In the genomic region with DNA sequence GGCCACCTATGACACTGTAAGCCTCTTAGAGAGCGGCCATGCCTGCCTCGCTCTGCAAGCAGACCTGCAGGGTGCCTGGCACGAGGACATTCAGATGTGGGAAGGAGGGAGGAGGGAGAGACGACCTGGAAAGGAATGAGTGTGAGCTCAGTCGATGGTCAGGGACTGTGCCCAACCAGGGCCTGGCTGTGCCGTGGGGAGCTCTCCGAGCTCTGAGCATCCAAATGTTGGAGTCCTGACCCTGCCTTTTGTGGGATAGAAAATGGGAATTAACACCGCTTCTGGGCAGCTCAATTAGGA, we compare ENCODE assay signal across 14 cellular contexts. TPM values are rescaled to one million over a fixed set of nuclear protein-coding genes. Genes with fewer than 3 reads are reported as not detected.
A peak's percentile ranks its signal among the peaks of the same experiment; 100 is the strongest.
DNase-seq lines count a peak whose midpoint lies in the region; ATAC-seq and TF ChIP-seq lines count a peak whose summit lies in the region.
"Had no signal": no experiment of that assay in that cellular context is flagged by ENCODE, and none has a peak within 500 bp of the region (broad histone marks: within the 10 kb centered on the region; RNA-seq: fewer than 3 reads in every experiment).

No MANE protein-coding gene starts in this region.

- no peaks in the 10 kb centered on the region for H3K27me3 ChIP-seq in brain microvascular endothelial cell (replicated peaks)
- H3K27me3 ChIP-seq: body of pancreas, tibial nerve had no signal

- ATAC-seq in Right ventricle myocardium inferior (no peak), GM19023 (IDR thresholded peaks at IDR 0.05; ENCODE audit: unreplicated experiment) (no peak), left lobe of liver (no peak)

- H3K4me3 ChIP-seq in brain microvascular endothelial cell (ENCODE audit: low read depth, low read length) (no peak overlapping the region), mesodermal cell (ENCODE audit: extremely low read depth, insufficient read depth, low read length, poor library complexity, severe bottlenecking) (no peak overlapping the region)
- H3K4me3 ChIP-seq: body of pancreas, tibial nerve had no signal

- H3K27ac ChIP-seq in brain microvascular endothelial cell (peak overlapping the region; percentile 65), mesodermal cell (ENCODE audit: low read depth, low read length, severe bottlenecking) (peak overlapping the region; percentile 80)
- H3K27ac ChIP-seq: body of pancreas had no signal

- 62 to 70% methylated on average over 5 to 8 of the region's 8 CpGs for WGBS in mesodermal cell (ENCODE audit: insufficient coverage in 2 of 2), 2 experiments

- TF ChIP-seq CTCF in brain microvascular endothelial cell (IDR thresholded peaks at IDR 0.05; ENCODE audit: low read depth, low read length, missing control alignments) = no peak

- H3K36me3 ChIP-seq in brain microvascular endothelial cell (replicated peaks) = peaks cover 14% of the 10 kb centered on the region
- H3K36me3 ChIP-seq in mesodermal cell (ENCODE audit: control insufficient read depth, insufficient read depth, low read length) = peaks cover 16% of the 10 kb centered on the region

- H3K9me3 ChIP-seq in mesodermal cell (ENCODE audit: control insufficient read depth, low read length) = no peaks in the 10 kb centered on the region
- H3K9me3 ChIP-seq: body of pancreas, tibial nerve had no signal

- peaks cover 17% of the 10 kb centered on the region for H3K4me1 ChIP-seq in mesodermal cell (ENCODE audit: control insufficient read depth, insufficient read depth, low read length, poor library complexity, severe bottlenecking)

- intact Hi-C loops in Right ventricle myocardium inferior (cut with DNase I) = no loop called here
- intact Hi-C loops in cardiac septum (cut with DNase I) = no loop called here

- in situ Hi-C loops in brain microvascular endothelial cell (cut with HindIII; ENCODE audit: low pct_ligation_motif_present, low sequenced_read_pairs) = no loop called here

- DNase-seq in Right ventricle myocardium inferior (ENCODE audit: missing footprints) (peak; percentile 28), cardiac septum (ENCODE audit: low spot score) (no peak), brain microvascular endothelial cell (no peak), left lobe of liver (ENCODE audit: low spot score) (no peak), HPDE6-E6E7 (ENCODE audit: extremely low spot score) (no peak), D341Med (ENCODE audit: low spot score) (no peak)
- DNase-seq: activated CD4-positive, alpha-beta T cell treated with anti-CD3 and anti-CD28 coated beads, Interleukin-2, amount 10 ng/mL, durations not matched to agents 7 days and 5 days; DMS 273 treated with DMSO at 0.1 percent for 48 hours; NCI-H2081 treated with DMSO at 0.1 percent for 48 hours; occipital lobe had no signal

RNA-seq across cellular contexts. Expression of a gene that starts 7.3 kb away (rescaled TPM):
- 44.1 TPM for total RNA-seq in Right ventricle myocardium inferior
- 34.6 TPM for total RNA-seq in cardiac septum
- 51.1 TPM for polyA plus RNA-seq in mesodermal cell (2013, experiment 1 of 2)
- polyA plus RNA-seq in mesodermal cell (2013, experiment 2 of 2) = 45.0 TPM
- total RNA-seq in left lobe of liver = 25.6 TPM

RNA-seq across cellular contexts. Expression of a gene that starts 20.6 kb away (rescaled TPM):
- 10.1 TPM for total RNA-seq in Right ventricle myocardium inferior
- 10.3 TPM for total RNA-seq in cardiac septum
- polyA plus RNA-seq in mesodermal cell (2013, experiment 1 of 2) = 18.9 TPM
- 15.4 TPM for polyA plus RNA-seq in mesodermal cell (2013, experiment 2 of 2)
- 10.3 TPM for total RNA-seq in left lobe of liver

RNA-seq across cellular contexts. Expression of a gene that starts 49.9 kb away (rescaled TPM):
- 105 TPM for total RNA-seq in Right ventricle myocardium inferior
- total RNA-seq in cardiac septum = 56.9 TPM
- polyA plus RNA-seq in mesodermal cell (2013, experiment 1 of 2) = 75.8 TPM
- 65.7 TPM for polyA plus RNA-seq in mesodermal cell (2013, experiment 2 of 2)
- total RNA-seq in left lobe of liver = 61.1 TPM
